ENCODE assay signal across 8 cellular contexts in the genomic region with DNA sequence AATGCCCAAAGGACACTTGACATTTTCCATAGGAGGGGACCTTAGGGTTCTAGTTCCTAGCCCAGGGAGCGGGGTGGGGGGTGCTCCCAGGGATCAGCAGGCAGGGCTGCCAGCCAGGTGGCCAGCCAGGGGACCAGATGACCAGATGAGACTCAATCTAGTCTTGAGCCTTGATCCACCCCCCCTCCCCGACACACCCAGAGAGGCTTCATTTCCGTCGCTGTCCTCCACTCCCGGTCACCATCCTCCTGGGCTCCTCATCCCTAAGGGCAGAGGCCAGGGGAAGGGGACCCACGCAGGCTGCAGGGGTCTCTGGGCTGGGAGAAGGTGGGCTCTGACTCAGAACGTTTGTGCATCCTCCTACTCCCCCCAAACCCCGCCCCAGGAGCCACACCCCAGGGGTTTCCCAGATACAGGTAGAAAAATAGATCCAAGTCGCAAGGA. TPM values are rescaled to one million over a fixed set of nuclear protein-coding genes. Genes with fewer than 3 reads are reported as not detected.
DNase-seq lines count a peak whose midpoint lies in the region; ATAC-seq and TF ChIP-seq lines count a peak whose summit lies in the region.

No MANE protein-coding gene starts in this region.

- H3K9me3 Mint-ChIP-seq in memory B cell: no peaks in the 10 kb centered on the region

- peak overlapping the region; percentile 46 for H3K27ac ChIP-seq in vagina

- H3K9ac ChIP-seq in adipocyte (ENCODE audit: low read length): peak overlapping the region; percentile 87

- no peak for ATAC-seq in memory B cell (ENCODE audit: low read depth)

- H3K4me3 Mint-ChIP-seq in memory B cell: peak overlapping the region; percentile 65

- no peaks in the 10 kb centered on the region for H3K36me3 Mint-ChIP-seq in memory B cell

- TF ChIP-seq POLR2A in vagina (IDR thresholded peaks at IDR 0.05): no peak

- H3K4me3 ChIP-seq in adipocyte (ENCODE audit: low read length) (peak overlapping the region; percentile 87), vagina (peak overlapping the region; percentile 62 to 91)

- DNase-seq in stimulated activated CD4-positive, alpha-beta T cell treated with anti-CD3 and anti-CD28 coated beads, Interleukin-15, amount 100 ng/mL, for 24 hours: peak; percentile 50
- no peak for DNase-seq in stimulated activated CD4-positive, alpha-beta T cell treated with anti-CD3 and anti-CD28 coated beads, Interleukin-4, amount 100 ng/mL, for 24 hours
- DNase-seq in adipocyte (ENCODE audit: low read depth): no peak
- no peak for DNase-seq in memory B cell (ENCODE audit: low spot score in 2 of 2)
- no peak for DNase-seq in vagina (ENCODE audit: extremely low spot score in 2 of 2)
- DNase-seq in retina: no peak
- no peak for DNase-seq in middle frontal gyrus (ENCODE audit: extremely low spot score, low spot score)
- no peak for DNase-seq in NCI-H69 (lab: John Stamatoyannopoulos, UW)

- no peaks in the 10 kb centered on the region for H3K9me3 ChIP-seq in adipocyte (ENCODE audit: control insufficient read depth, low read length)
- H3K9me3 ChIP-seq in vagina: no peaks in the 10 kb centered on the region

- intact Hi-C loops in vagina (cut with DNase I): no loop called here

- peaks cover 16% of the 10 kb centered on the region for H3K4me1 Mint-ChIP-seq in memory B cell

- no peak overlapping the region for H3K27ac Mint-ChIP-seq in memory B cell

- H3K27me3 ChIP-seq in adipocyte (replicated peaks; ENCODE audit: control insufficient read depth, insufficient read depth, low read length) (no peaks in the 10 kb centered on the region), vagina (no peaks in the 10 kb centered on the region)

- H3K27me3 Mint-ChIP-seq in memory B cell: peaks cover 8% of the 10 kb centered on the region

- H3K36me3 ChIP-seq in adipocyte (ENCODE audit: control insufficient read depth, insufficient read depth, low read length, severe bottlenecking): no peaks in the 10 kb centered on the region
- H3K36me3 ChIP-seq in vagina: no peaks in the 10 kb centered on the region

- H3K4me1 ChIP-seq in adipocyte (ENCODE audit: control insufficient read depth, insufficient read depth, low read length) (peaks cover 41% of the 10 kb centered on the region), vagina (peaks cover 46% of the 10 kb centered on the region)

- no peak for TF ChIP-seq CTCF in vagina (IDR thresholded peaks at IDR 0.05)

RNA-seq across cellular contexts. Expression of a gene that starts 1.0 kb away (rescaled TPM):
- total RNA-seq in vagina: 17.2 TPM

RNA-seq across cellular contexts. Expression of a gene that starts 20.1 kb away (rescaled TPM):
- 23.8 TPM for total RNA-seq in vagina

RNA-seq across cellular contexts. Expression of a gene that starts 35.1 kb away (rescaled TPM):
- total RNA-seq in vagina: 49.8 TPM

RNA-seq across cellular contexts. Expression of a gene that starts 35.2 kb away (rescaled TPM):
- 7.1 TPM for total RNA-seq in vagina

RNA-seq across cellular contexts. Expression of a gene that starts 50.8 kb away (rescaled TPM):
- 5.4 TPM for total RNA-seq in vagina
